In genomic region chr4:99462875-99463464, GRCh38 we compare ENCODE assay signal across 8 cellular contexts.
A peak's percentile ranks its signal among the peaks of the same experiment; 100 is the strongest.
DNase-seq lines count a peak whose midpoint lies in the region; ATAC-seq and TF ChIP-seq lines count a peak whose summit lies in the region.

No MANE protein-coding gene starts in this region.

- ATAC-seq in GM18861 (IDR thresholded peaks at IDR 0.05; ENCODE audit: unreplicated experiment) (peak; percentile 96), HG03045 (IDR thresholded peaks at IDR 0.05; ENCODE audit: unreplicated experiment) (peak; percentile 88), memory B cell (ENCODE audit: low read depth) (peak; percentile 71)
- peak; percentile 88 to 92 for ATAC-seq in stimulated activated naive B cell treated with anti-CD40 and anti-IgM and Interleukin-4, amounts not matched to agents 10 μg/mL and 1 μg/mL and 100 μg/mL, for 72 hours (replicated peaks)

- no peak overlapping the region for H3K4me3 Mint-ChIP-seq in memory B cell
- no peak overlapping the region for H3K4me3 Mint-ChIP-seq in stimulated activated naive B cell treated with anti-CD40 and anti-IgM and Interleukin-4, amounts not matched to agents 10 μg/mL and 1 μg/mL and 100 μg/mL, for 72 hours

- H3K27ac Mint-ChIP-seq in memory B cell, result no peak overlapping the region
- H3K27ac Mint-ChIP-seq in stimulated activated naive B cell treated with anti-CD40 and anti-IgM and Interleukin-4, amounts not matched to agents 10 μg/mL and 1 μg/mL and 100 μg/mL, for 72 hours, result no peak overlapping the region

- H3K9me3 Mint-ChIP-seq in memory B cell, result no peaks in the 10 kb centered on the region
- no peaks in the 10 kb centered on the region for H3K9me3 Mint-ChIP-seq in stimulated activated naive B cell treated with anti-CD40 and anti-IgM and Interleukin-4, amounts not matched to agents 10 μg/mL and 1 μg/mL and 100 μg/mL, for 72 hours

- H3K36me3 Mint-ChIP-seq in memory B cell, result no peaks in the 10 kb centered on the region
- H3K36me3 Mint-ChIP-seq in stimulated activated naive B cell treated with anti-CD40 and anti-IgM and Interleukin-4, amounts not matched to agents 10 μg/mL and 1 μg/mL and 100 μg/mL, for 72 hours, result no peaks in the 10 kb centered on the region

- H3K27me3 Mint-ChIP-seq in memory B cell, result peaks cover 9% of the 10 kb centered on the region
- peaks cover 17 to 21% of the 10 kb centered on the region in 2 donors for H3K27me3 Mint-ChIP-seq in stimulated activated naive B cell treated with anti-CD40 and anti-IgM and Interleukin-4, amounts not matched to agents 10 μg/mL and 1 μg/mL and 100 μg/mL, for 72 hours

- TF ChIP-seq CTCF in C4-2B (conservative IDR thresholded peaks at IDR 0.05), result peak; percentile 84

- H3K4me1 ChIP-seq in effector memory CD4-positive, alpha-beta T cell (ENCODE audit: control insufficient read depth, insufficient read depth, low read length, poor library complexity, severe bottlenecking), result no peaks in the 10 kb centered on the region

- H3K27me3 ChIP-seq in effector memory CD4-positive, alpha-beta T cell (replicated peaks; ENCODE audit: control insufficient read depth, insufficient read depth, low read length, poor library complexity, severe bottlenecking), result no peaks in the 10 kb centered on the region

- no peaks in the 10 kb centered on the region for H3K9me3 ChIP-seq in effector memory CD4-positive, alpha-beta T cell (ENCODE audit: control insufficient read depth, low read length)

- H3K4me1 Mint-ChIP-seq in memory B cell, result peaks cover 2% of the 10 kb centered on the region
- no peaks in the 10 kb centered on the region for H3K4me1 Mint-ChIP-seq in stimulated activated naive B cell treated with anti-CD40 and anti-IgM and Interleukin-4, amounts not matched to agents 10 μg/mL and 1 μg/mL and 100 μg/mL, for 72 hours

- H3K36me3 ChIP-seq in effector memory CD4-positive, alpha-beta T cell (ENCODE audit: control insufficient read depth, insufficient read depth, low read length), result no peaks in the 10 kb centered on the region

- DNase-seq in NCI-H2171 treated with DMSO at 0.1 percent for 48 hours (lab: John Stamatoyannopoulos, UW), result peak; percentile 71
- DNase-seq in activated CD4-positive, alpha-beta T cell treated with anti-CD3 and anti-CD28 coated beads, Interleukin-2, amount 50 U/mL, for 1 hour, result peak; percentile 21
- DNase-seq in effector memory CD4-positive, alpha-beta T cell, result peak in 2 of 3 donors; percentile 12 to 22
- DNase-seq in memory B cell (ENCODE audit: low spot score in 2 of 2), result peak; percentile 13 to 19
- DNase-seq in stimulated activated naive B cell treated with anti-CD40 and anti-IgM and Interleukin-4, amounts not matched to agents 10 μg/mL and 1 μg/mL and 100 μg/mL, for 72 hours, result peak; percentile 33

- H3K4me3 ChIP-seq in effector memory CD4-positive, alpha-beta T cell (ENCODE audit: insufficient read depth, low read depth, low read length, poor library complexity, severe bottlenecking), result no peak overlapping the region

- no peak overlapping the region for H3K27ac ChIP-seq in C4-2B
- no peak overlapping the region for H3K27ac ChIP-seq in effector memory CD4-positive, alpha-beta T cell (ENCODE audit: insufficient read depth, low read length, poor library complexity, severe bottlenecking)

Comparison
In these comparisons a context has a peak if more than half of its experiments do, and no peak if none do; other contexts are left out.
1. DNase-seq: peak in every context shown above with its lines; median percentile 71 in NCI-H2171 treated with DMSO at 0.1 percent for 48 hours; 33 in stimulated activated naive B cell treated with anti-CD40 and anti-IgM and Interleukin-4, amounts not matched to agents 10 μg/mL and 1 μg/mL and 100 μg/mL, for 72 hours; 21 in activated CD4-positive, alpha-beta T cell treated with anti-CD3 and anti-CD28 coated beads, Interleukin-2, amount 50 U/mL, for 1 hour; 17 in effector memory CD4-positive, alpha-beta T cell; 16 in memory B cell.